ENCODE assay signal across 1 cellular context in the genomic region with DNA sequence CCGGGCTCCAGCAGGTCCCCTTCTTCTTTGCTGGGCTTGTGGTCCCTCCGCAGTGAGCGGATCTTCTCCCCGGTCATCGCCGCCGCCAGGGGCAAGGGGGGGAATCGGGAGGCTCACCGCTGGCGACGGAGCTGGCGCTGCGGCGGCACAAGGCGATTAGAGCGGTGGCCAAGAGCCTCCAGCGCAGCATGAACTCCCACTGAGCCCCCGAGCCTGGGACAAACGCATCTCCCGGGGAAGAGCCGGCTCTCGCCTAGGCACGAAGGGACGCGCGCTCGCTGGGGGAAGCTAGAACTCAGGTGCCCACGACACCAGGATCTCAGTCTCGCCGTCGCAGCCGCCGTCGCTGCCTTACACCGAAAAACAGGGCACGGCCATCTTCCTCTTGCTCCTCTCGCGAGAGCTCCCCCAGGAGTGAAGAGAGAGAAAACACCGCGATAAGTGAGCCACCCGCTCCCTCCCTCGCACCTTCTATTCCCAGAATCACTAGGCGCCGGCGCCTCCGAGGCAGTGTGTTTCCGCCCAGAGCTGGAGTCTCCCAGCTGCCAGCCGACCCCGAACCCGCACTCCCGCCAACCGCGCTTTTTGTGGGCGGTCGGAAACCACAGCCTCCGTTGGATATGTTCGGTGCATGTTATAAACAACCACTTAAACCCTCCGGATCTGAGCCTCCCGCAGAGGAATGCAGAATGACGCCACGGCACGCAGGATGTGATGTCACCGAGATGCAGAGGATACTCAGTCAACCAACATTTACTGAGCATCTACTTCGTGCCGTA.
TF ChIP-seq lines count a peak whose summit lies in the region.

A gene with protein sequence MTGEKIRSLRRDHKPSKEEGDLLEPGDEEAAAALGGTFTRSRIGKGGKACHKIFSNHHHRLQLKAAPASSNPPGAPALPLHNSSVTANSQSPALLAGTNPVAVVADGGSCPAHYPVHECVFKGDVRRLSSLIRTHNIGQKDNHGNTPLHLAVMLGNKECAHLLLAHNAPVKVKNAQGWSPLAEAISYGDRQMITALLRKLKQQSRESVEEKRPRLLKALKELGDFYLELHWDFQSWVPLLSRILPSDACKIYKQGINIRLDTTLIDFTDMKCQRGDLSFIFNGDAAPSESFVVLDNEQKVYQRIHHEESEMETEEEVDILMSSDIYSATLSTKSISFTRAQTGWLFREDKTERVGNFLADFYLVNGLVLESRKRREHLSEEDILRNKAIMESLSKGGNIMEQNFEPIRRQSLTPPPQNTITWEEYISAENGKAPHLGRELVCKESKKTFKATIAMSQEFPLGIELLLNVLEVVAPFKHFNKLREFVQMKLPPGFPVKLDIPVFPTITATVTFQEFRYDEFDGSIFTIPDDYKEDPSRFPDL (minus strand): TSS at position 391 of the 779 bp plus-strand sequence. CDS start 314 bp downstream, at position 77.

TF ChIP-seq in HepG2, 621 proteins besides CTCF, POLR2A, EP300 and RAD21 (continued from another document and continues in another):
- TF ChIP-seq CSRNP2 (CRISPR knock-in tag; conservative IDR thresholded peaks at IDR 0.05; ENCODE audit: low read depth) (no peak), SP140L (CRISPR knock-in tag; IDR thresholded peaks at IDR 0.05; ENCODE audit: borderline replicate concordance) (0 out of 2 replicates have a peak, but pooled peaks have one; percentile 69), ZNF7 (CRISPR knock-in tag; IDR thresholded peaks at IDR 0.05) (no peak), FOXA1 (IDR thresholded peaks at IDR 0.05) (no peak), FOXA1 (CRISPR knock-in tag; IDR thresholded peaks at IDR 0.05) (peak; percentile 22; the same call in 1 of the 2 replicates), AGO2 (optimal IDR thresholded peaks at IDR 0.05; ENCODE audit: low read depth, low read length) (peak; percentile 81), SALL2 (CRISPR knock-in tag; IDR thresholded peaks at IDR 0.05) (peak; percentile 68), TBX3 (IDR thresholded peaks at IDR 0.05; ENCODE audit: borderline replicate concordance) (peak; percentile 72), ZNF615 (CRISPR knock-in tag; IDR thresholded peaks at IDR 0.05; ENCODE audit: borderline replicate concordance) (peak; percentile 58; the same call in 1 of the 2 replicates), HOXA3 (CRISPR knock-in tag; IDR thresholded peaks at IDR 0.05) (peak; percentile 99), TCF12 (IDR thresholded peaks at IDR 0.05) (no peak), TCF12 (CRISPR knock-in tag; IDR thresholded peaks at IDR 0.05) (peak; percentile 68; the same call in 1 of the 2 replicates), ZFP62 (CRISPR knock-in tag; IDR thresholded peaks at IDR 0.05) (no peak), CBFB (CRISPR knock-in tag; IDR thresholded peaks at IDR 0.05) (0 out of 2 replicates have a peak, but pooled peaks have one; percentile 53), BHLHE40 (IDR thresholded peaks at IDR 0.05; ENCODE audit: low read length) (no peak), ZSCAN25 (CRISPR knock-in tag; IDR thresholded peaks at IDR 0.05) (peak; percentile 17; the same call in 1 of the 2 replicates), ONECUT2 (CRISPR knock-in tag; IDR thresholded peaks at IDR 0.05) (peak; percentile 19; the same call in 1 of the 2 replicates), ZNF552 (CRISPR knock-in tag; IDR thresholded peaks at IDR 0.05; ENCODE audit: borderline replicate concordance) (peak; percentile 40), SOX13 (IDR thresholded peaks at IDR 0.05) (no peak), SOX13 (CRISPR knock-in tag; conservative IDR thresholded peaks at IDR 0.05 in 1 of 2, IDR thresholded peaks at IDR 0.05 in 1 of 2) (no peak), ZNF788 (CRISPR knock-in tag; IDR thresholded peaks at IDR 0.05; ENCODE audit: borderline replicate concordance) (peak; percentile 71; the same call in 1 of the 2 replicates), ZBTB2 (CRISPR knock-in tag; IDR thresholded peaks at IDR 0.05; ENCODE audit: low read depth) (no peak; the same call in 1 of the 2 replicates), ZFAT (CRISPR knock-in tag; conservative IDR thresholded peaks at IDR 0.05) (0 out of 2 replicates have a peak, but pooled peaks have one; percentile 34), HMG20B (CRISPR knock-in tag; conservative IDR thresholded peaks at IDR 0.05) (no peak), SP5 (CRISPR knock-in tag; IDR thresholded peaks at IDR 0.05; ENCODE audit: borderline replicate concordance, low read depth) (0 out of 2 replicates have a peak, but pooled peaks have one; percentile 43), NFAT5 (CRISPR knock-in tag; IDR thresholded peaks at IDR 0.05) (peak; percentile 84; the same call in 1 of the 2 replicates), SMYD3 (CRISPR knock-in tag; IDR thresholded peaks at IDR 0.05) (no peak), ELF3 (CRISPR knock-in tag; IDR thresholded peaks at IDR 0.05) (peak; percentile 72), SRY (CRISPR knock-in tag; IDR thresholded peaks at IDR 0.05) (peak; percentile 77), MEF2D (CRISPR knock-in tag; IDR thresholded peaks at IDR 0.05) (peak; percentile 51), MBNL3 (CRISPR knock-in tag; conservative IDR thresholded peaks at IDR 0.05) (no peak), IKZF4 (CRISPR knock-in tag; IDR thresholded peaks at IDR 0.05; ENCODE audit: borderline replicate concordance, low read depth, not compliant biosample characterization) (no peak), ZNF496 (CRISPR knock-in tag; IDR thresholded peaks at IDR 0.05; ENCODE audit: insufficient replicate concordance) (no peak), ZNF781 (CRISPR knock-in tag; IDR thresholded peaks at IDR 0.05; ENCODE audit: borderline replicate concordance, not compliant biosample characterization) (peak; percentile 21), POLR2G (IDR thresholded peaks at IDR 0.05; ENCODE audit: low read depth, low read length) (peak; percentile 98), KMT2A (CRISPR knock-in tag; IDR thresholded peaks at IDR 0.05) (peak; percentile 97)
- TF ChIP-seq, protein P1, sequence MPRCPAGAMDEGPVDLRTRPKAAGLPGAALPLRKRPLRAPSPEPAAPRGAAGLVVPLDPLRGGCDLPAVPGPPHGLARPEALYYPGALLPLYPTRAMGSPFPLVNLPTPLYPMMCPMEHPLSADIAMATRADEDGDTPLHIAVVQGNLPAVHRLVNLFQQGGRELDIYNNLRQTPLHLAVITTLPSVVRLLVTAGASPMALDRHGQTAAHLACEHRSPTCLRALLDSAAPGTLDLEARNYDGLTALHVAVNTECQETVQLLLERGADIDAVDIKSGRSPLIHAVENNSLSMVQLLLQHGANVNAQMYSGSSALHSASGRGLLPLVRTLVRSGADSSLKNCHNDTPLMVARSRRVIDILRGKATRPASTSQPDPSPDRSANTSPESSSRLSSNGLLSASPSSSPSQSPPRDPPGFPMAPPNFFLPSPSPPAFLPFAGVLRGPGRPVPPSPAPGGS (CRISPR knock-in tag; IDR thresholded peaks at IDR 0.05): peak; percentile 81; the same call in 1 of the 2 replicates
- TF ChIP-seq, protein P2, sequence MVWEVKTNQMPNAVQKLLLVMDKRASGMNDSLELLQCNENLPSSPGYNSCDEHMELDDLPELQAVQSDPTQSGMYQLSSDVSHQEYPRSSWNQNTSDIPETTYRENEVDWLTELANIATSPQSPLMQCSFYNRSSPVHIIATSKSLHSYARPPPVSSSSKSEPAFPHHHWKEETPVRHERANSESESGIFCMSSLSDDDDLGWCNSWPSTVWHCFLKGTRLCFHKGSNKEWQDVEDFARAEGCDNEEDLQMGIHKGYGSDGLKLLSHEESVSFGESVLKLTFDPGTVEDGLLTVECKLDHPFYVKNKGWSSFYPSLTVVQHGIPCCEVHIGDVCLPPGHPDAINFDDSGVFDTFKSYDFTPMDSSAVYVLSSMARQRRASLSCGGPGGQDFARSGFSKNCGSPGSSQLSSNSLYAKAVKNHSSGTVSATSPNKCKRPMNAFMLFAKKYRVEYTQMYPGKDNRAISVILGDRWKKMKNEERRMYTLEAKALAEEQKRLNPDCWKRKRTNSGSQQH (CRISPR knock-in tag; IDR thresholded peaks at IDR 0.05; ENCODE audit: low read depth): peak; percentile 68; the same call in 1 of the 2 replicates
- TF ChIP-seq, protein P3, sequence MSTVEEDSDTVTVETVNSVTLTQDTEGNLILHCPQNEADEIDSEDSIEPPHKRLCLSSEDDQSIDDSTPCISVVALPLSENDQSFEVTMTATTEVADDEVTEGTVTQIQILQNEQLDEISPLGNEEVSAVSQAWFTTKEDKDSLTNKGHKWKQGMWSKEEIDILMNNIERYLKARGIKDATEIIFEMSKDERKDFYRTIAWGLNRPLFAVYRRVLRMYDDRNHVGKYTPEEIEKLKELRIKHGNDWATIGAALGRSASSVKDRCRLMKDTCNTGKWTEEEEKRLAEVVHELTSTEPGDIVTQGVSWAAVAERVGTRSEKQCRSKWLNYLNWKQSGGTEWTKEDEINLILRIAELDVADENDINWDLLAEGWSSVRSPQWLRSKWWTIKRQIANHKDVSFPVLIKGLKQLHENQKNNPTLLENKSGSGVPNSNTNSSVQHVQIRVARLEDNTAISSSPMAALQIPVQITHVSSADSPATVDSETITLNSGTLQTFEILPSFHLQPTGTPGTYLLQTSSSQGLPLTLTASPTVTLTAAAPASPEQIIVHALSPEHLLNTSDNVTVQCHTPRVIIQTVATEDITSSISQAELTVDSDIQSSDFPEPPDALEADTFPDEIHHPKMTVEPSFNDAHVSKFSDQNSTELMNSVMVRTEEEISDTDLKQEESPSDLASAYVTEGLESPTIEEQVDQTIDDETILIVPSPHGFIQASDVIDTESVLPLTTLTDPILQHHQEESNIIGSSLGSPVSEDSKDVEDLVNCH (CRISPR knock-in tag; IDR thresholded peaks at IDR 0.05): peak; percentile 84; the same call in 1 of the 2 replicates
- TF ChIP-seq, protein P4, sequence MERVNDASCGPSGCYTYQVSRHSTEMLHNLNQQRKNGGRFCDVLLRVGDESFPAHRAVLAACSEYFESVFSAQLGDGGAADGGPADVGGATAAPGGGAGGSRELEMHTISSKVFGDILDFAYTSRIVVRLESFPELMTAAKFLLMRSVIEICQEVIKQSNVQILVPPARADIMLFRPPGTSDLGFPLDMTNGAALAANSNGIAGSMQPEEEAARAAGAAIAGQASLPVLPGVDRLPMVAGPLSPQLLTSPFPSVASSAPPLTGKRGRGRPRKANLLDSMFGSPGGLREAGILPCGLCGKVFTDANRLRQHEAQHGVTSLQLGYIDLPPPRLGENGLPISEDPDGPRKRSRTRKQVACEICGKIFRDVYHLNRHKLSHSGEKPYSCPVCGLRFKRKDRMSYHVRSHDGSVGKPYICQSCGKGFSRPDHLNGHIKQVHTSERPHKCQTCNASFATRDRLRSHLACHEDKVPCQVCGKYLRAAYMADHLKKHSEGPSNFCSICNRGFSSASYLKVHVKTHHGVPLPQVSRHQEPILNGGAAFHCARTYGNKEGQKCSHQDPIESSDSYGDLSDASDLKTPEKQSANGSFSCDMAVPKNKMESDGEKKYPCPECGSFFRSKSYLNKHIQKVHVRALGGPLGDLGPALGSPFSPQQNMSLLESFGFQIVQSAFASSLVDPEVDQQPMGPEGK (CRISPR knock-in tag; IDR thresholded peaks at IDR 0.05): peak; percentile 64
